Comparison of ENCODE assay signal across 7 cellular contexts in genomic region chrX:149691794-149692193, GRCh38.
"Had no signal": no experiment of that assay in that cellular context is flagged by ENCODE, and none has a peak within 500 bp of the region (broad histone marks: within the 10 kb centered on the region; RNA-seq: fewer than 3 reads in every experiment).

No MANE protein-coding gene starts in this region.

- H3K27ac ChIP-seq: HL-60 had no signal

- FAIRE-seq: HepG2, HTR-8/SVneo, K562 had no signal

- DNase-seq: IMR-90, KBM-7, KG1 had no signal

- H3K4me3 ChIP-seq: K562 had no signal
